16 cellular contexts compared by ENCODE assay signal in the genomic region with DNA sequence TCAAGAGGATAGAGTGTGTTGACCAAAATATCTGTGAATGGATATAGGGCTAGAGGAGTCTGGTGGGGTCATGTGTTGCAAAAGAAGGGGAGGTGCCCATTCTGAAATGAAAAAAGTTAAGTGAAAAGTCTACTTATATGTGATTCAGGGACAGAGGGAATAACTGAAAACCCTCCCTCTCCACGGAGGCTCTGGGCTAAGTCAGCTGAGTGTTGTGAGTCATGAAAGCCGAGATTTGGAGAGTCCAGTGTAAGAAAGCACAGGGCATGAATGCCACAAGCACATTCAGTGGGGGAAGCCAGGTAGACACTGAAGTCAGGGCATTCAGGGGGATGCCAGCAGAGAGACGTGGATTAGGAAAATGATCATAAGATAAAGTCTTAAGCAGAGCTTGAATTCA.
"Had no signal": no experiment of that assay in that cellular context is flagged by ENCODE, and none has a peak within 500 bp of the region (broad histone marks: within the 10 kb centered on the region; RNA-seq: fewer than 3 reads in every experiment).

No MANE protein-coding gene starts in this region.

- H3K4me1 ChIP-seq: tibial artery, vagina had no signal

- H3K4me1 Mint-ChIP-seq: activated CD4-positive, alpha-beta memory T cell treated with anti-CD3 and anti-CD28 coated beads, Interleukin-2, amount 10 ng/mL, durations not matched to agents 7 days and 5 days; activated naive CD8-positive, alpha-beta T cell treated with anti-CD3 and anti-CD28 coated beads for 36 hours; stimulated activated effector memory CD8-positive, alpha-beta T cell treated with anti-CD3 and anti-CD28 coated beads, Interleukin-12 subunit alpha, Interleukin-12 subunit beta, amount 100 ng/mL, for 72 hours had no signal

- H3K4me2 ChIP-seq: smooth muscle cell had no signal

- H3K36me3 ChIP-seq: tibial artery, vagina had no signal

- H3K27ac Mint-ChIP-seq: activated CD4-positive, alpha-beta memory T cell treated with anti-CD3 and anti-CD28 coated beads, Interleukin-2, amount 10 ng/mL, durations not matched to agents 7 days and 5 days; activated naive CD8-positive, alpha-beta T cell treated with anti-CD3 and anti-CD28 coated beads for 36 hours; stimulated activated effector memory CD8-positive, alpha-beta T cell treated with anti-CD3 and anti-CD28 coated beads, Interleukin-12 subunit alpha, Interleukin-12 subunit beta, amount 100 ng/mL, for 72 hours had no signal

- H3K27me3 ChIP-seq: tibial artery, vagina had no signal

- DNase-seq: activated CD4-positive, alpha-beta memory T cell treated with anti-CD3 and anti-CD28 coated beads, Interleukin-2, amount 10 ng/mL, durations not matched to agents 7 days and 5 days; activated gamma-delta T cell; activated naive CD8-positive, alpha-beta T cell treated with anti-CD3 and anti-CD28 coated beads for 36 hours; activated T-cell treated with anti-CD3 and anti-CD28 coated beads, Interleukin-2, amount 50 U/mL, for 48 hours; aorta; cortex of kidney; effector CD8-positive, alpha-beta T cell; glutamatergic neuron; right cardiac atrium; T-helper 9 cell; tibial artery had no signal

- H3K27me3 Mint-ChIP-seq: activated CD4-positive, alpha-beta memory T cell treated with anti-CD3 and anti-CD28 coated beads, Interleukin-2, amount 10 ng/mL, durations not matched to agents 7 days and 5 days; activated naive CD8-positive, alpha-beta T cell treated with anti-CD3 and anti-CD28 coated beads for 36 hours had no signal

- H3K4me3 ChIP-seq: smooth muscle cell, tibial artery, vagina had no signal

- H3K9me3 ChIP-seq: tibial artery, vagina had no signal

- H3K36me3 Mint-ChIP-seq: activated naive CD8-positive, alpha-beta T cell treated with anti-CD3 and anti-CD28 coated beads for 36 hours; stimulated activated effector memory CD8-positive, alpha-beta T cell treated with anti-CD3 and anti-CD28 coated beads, Interleukin-12 subunit alpha, Interleukin-12 subunit beta, amount 100 ng/mL, for 72 hours had no signal

- H3K27ac ChIP-seq: tibial artery, vagina, VCaP had no signal

- ATAC-seq: right cardiac atrium; stimulated activated effector memory CD8-positive, alpha-beta T cell treated with anti-CD3 and anti-CD28 coated beads, Interleukin-12 subunit alpha, Interleukin-12 subunit beta, amount 100 ng/mL, for 72 hours had no signal

- H3K4me3 Mint-ChIP-seq: activated CD4-positive, alpha-beta memory T cell treated with anti-CD3 and anti-CD28 coated beads, Interleukin-2, amount 10 ng/mL, durations not matched to agents 7 days and 5 days; activated naive CD8-positive, alpha-beta T cell treated with anti-CD3 and anti-CD28 coated beads for 36 hours; neural crest cell; stimulated activated effector memory CD8-positive, alpha-beta T cell treated with anti-CD3 and anti-CD28 coated beads, Interleukin-12 subunit alpha, Interleukin-12 subunit beta, amount 100 ng/mL, for 72 hours had no signal
